In the genomic region with DNA sequence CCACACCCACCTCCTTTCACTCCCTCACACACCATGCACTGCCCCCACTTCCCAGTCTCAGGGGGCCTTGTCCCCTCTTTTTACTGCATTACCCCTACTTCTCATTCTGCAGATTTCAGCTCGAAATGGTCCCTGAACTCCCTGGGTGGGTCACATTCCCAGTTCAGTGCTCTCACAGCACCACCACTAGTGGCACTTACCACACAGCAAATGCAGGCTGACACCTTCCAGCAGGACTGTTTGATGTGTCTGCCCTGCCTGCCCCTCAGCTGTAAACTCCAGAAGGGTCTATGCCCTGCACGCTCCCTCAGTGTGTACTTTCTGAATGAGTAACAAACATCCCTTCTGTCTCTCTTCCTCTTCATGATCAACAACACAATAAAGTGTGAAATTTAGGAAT, we compare ENCODE assay signal across 16 cellular contexts. TPM values are rescaled to one million over a fixed set of nuclear protein-coding genes. Genes with fewer than 3 reads are reported as not detected.
DNase-seq lines count a peak whose midpoint lies in the region; ATAC-seq and TF ChIP-seq lines count a peak whose summit lies in the region.
"Had no signal": no experiment of that assay in that cellular context is flagged by ENCODE, and none has a peak within 500 bp of the region (broad histone marks: within the 10 kb centered on the region; RNA-seq: fewer than 3 reads in every experiment).

No MANE protein-coding gene starts in this region.

- H3K9me3 ChIP-seq in CD4-positive, alpha-beta memory T cell (ENCODE audit: control insufficient read depth in 1 of 2, low read length in 2 of 2) = no peaks in the 10 kb centered on the region
- no peaks in the 10 kb centered on the region for H3K9me3 ChIP-seq in HCT116 (ENCODE audit: control insufficient read depth in 1 of 2, insufficient read depth in 1 of 2, low read depth in 1 of 2, low read length in 2 of 2)
- H3K9me3 ChIP-seq: BLaER1, heart right ventricle, right lobe of liver had no signal

- H3K27me3 ChIP-seq in CD4-positive, alpha-beta memory T cell (ENCODE audit: insufficient read depth, low read length) = no peaks in the 10 kb centered on the region
- no peaks in the 10 kb centered on the region for H3K27me3 ChIP-seq in HCT116 (ENCODE audit: insufficient read depth, low read length)
- H3K27me3 ChIP-seq: heart right ventricle, right lobe of liver had no signal

- TF ChIP-seq POLR2A in HCT116 (IDR thresholded peaks at IDR 0.05; ENCODE audit: borderline replicate concordance, extremely low read depth, insufficient read depth, insufficient read length) = no peak

- TF ChIP-seq RAD21 in HCT116 (IDR thresholded peaks at IDR 0.05; ENCODE audit: low read depth) = no peak

- CTCF ChIA-PET in CD4-positive, alpha-beta memory T cell (lab: Charles Lee; ENCODE audit: partially characterized antibody) = interaction anchor here (1.2 to 1.3 kb wide), 2 partner anchors 13 to 51 kb away, joined by 3 to 6 read pairs; no protein-coding TSS in a partner anchor
- CTCF ChIA-PET in HCT116 (lab: Charles Lee) = no interaction called here

- H3K9me3 Mint-ChIP-seq in CD4-positive, alpha-beta memory T cell = peaks cover 0 to 2% (median 0%) of the 10 kb centered on the region in 8 donors
- no peaks in the 10 kb centered on the region for H3K9me3 Mint-ChIP-seq in activated naive CD8-positive, alpha-beta T cell treated with anti-CD3 and anti-CD28 coated beads for 36 hours
- H3K9me3 Mint-ChIP-seq in natural killer cell treated with Interleukin-12 subunit alpha and Interleukin-12 subunit beta and Interleukin-15 and Interleukin-18, amount 100 ng/mL, for 72 hours = no peaks in the 10 kb centered on the region

- H3K9ac ChIP-seq in HCT116 (ENCODE audit: low read length) = peak overlapping the region; percentile 7; the same call in 1 of the 2 replicates
- H3K9ac ChIP-seq: BLaER1 had no signal

- RAD21 ChIA-PET in HCT116 (lab: Charles Lee; ENCODE audit: low non-redundant PET in 1 of 2, low total read pairs in 2 of 2, uncharacterized antibody in 2 of 2, unreplicated experiment in 2 of 2) = no interaction called here

- no peak overlapping the region for H3K4me2 ChIP-seq in HCT116 (ENCODE audit: low read length)
- H3K4me2 ChIP-seq: BLaER1 had no signal

- H3K27ac ChIP-seq in CD4-positive, alpha-beta memory T cell (ENCODE audit: low read depth, low read length) = peak overlapping the region; percentile 38
- H3K27ac ChIP-seq in HCT116 (ENCODE audit: low read depth, low read length) = no peak overlapping the region; the same call in 1 of the 2 replicates
- H3K27ac ChIP-seq: BLaER1, epithelial cell of prostate, right lobe of liver had no signal

- H2AFZ ChIP-seq in HCT116 (ENCODE audit: low read depth, low read length, poor library complexity, severe bottlenecking) = no peak overlapping the region

- no peaks in the 10 kb centered on the region for H4K20me1 ChIP-seq in HCT116 (ENCODE audit: insufficient read depth)

- no peaks in the 10 kb centered on the region for H3K27me3 Mint-ChIP-seq in CD4-positive, alpha-beta memory T cell
- H3K27me3 Mint-ChIP-seq in activated naive CD8-positive, alpha-beta T cell treated with anti-CD3 and anti-CD28 coated beads for 36 hours = no peaks in the 10 kb centered on the region
- no peaks in the 10 kb centered on the region for H3K27me3 Mint-ChIP-seq in natural killer cell treated with Interleukin-12 subunit alpha and Interleukin-12 subunit beta and Interleukin-15 and Interleukin-18, amount 100 ng/mL, for 72 hours

- no TSS peak for BruUV-seq in HCT116 (replicated peaks; lab: Mats Ljungman, UMichigan)

- H3K79me2 ChIP-seq in HCT116 (ENCODE audit: insufficient read depth, low read length) = peaks cover 85% of the 10 kb centered on the region

- H3K9me2 ChIP-seq in HCT116 (ENCODE audit: insufficient read depth) = no peaks in the 10 kb centered on the region

- H3K4me1 ChIP-seq in CD4-positive, alpha-beta memory T cell (ENCODE audit: insufficient read depth, low read length) = peaks cover 79% of the 10 kb centered on the region
- H3K4me1 ChIP-seq in HCT116 (ENCODE audit: control insufficient read depth in 1 of 2, insufficient read depth in 2 of 2, low read length in 2 of 2) = peaks cover 29 to 39% of the 10 kb centered on the region in 2 experiments

- peak overlapping the region in 1 of 2 donors; percentile 2 for H3K4me3 ChIP-seq in CD4-positive, alpha-beta memory T cell (ENCODE audit: low read length in 2 of 2)
- H3K4me3 ChIP-seq in HCT116 (replicated peaks in 1 of 2; ENCODE audit: low read depth in 1 of 2, low read length in 2 of 2) = no peak overlapping the region
- H3K4me3 ChIP-seq: BLaER1, heart right ventricle, right lobe of liver had no signal

- ATAC-seq in HCT116 (no peak), GM21515 (IDR thresholded peaks at IDR 0.05; ENCODE audit: unreplicated experiment) (no peak)
- ATAC-seq in natural killer cell treated with Interleukin-12 subunit alpha and Interleukin-12 subunit beta and Interleukin-15 and Interleukin-18, amount 100 ng/mL, for 72 hours = no peak
- ATAC-seq: heart right ventricle, left cardiac atrium, right lobe of liver had no signal

- peaks cover 39% of the 10 kb centered on the region for H3K36me3 ChIP-seq in CD4-positive, alpha-beta memory T cell (ENCODE audit: insufficient read depth, low read length)
- H3K36me3 ChIP-seq in HCT116 (ENCODE audit: control insufficient read depth in 1 of 2, insufficient read depth in 2 of 2, low read length in 2 of 2) = peaks cover 2 to 25% of the 10 kb centered on the region in 2 experiments; a peak in 3 of 4 replicates

- H3K27ac Mint-ChIP-seq in CD4-positive, alpha-beta memory T cell = peak overlapping the region; percentile 74 to 92 (median 84)
- H3K27ac Mint-ChIP-seq in activated naive CD8-positive, alpha-beta T cell treated with anti-CD3 and anti-CD28 coated beads for 36 hours = peak overlapping the region; percentile 32
- peak overlapping the region; percentile 93 to 98 for H3K27ac Mint-ChIP-seq in natural killer cell treated with Interleukin-12 subunit alpha and Interleukin-12 subunit beta and Interleukin-15 and Interleukin-18, amount 100 ng/mL, for 72 hours

- DNase-seq in CD4-positive, alpha-beta memory T cell = no peak
- DNase-seq in HCT116 (ENCODE audit: low read depth, low spot score) (no peak), NCI-H345 treated with DMSO at 0.1 percent for 48 hours (lab: John Stamatoyannopoulos, UW; ENCODE audit: unreplicated experiment) (no peak), NCI-H128 (lab: John Stamatoyannopoulos, UW; ENCODE audit: unreplicated experiment) (no peak), amniotic stem cell (lab: John Stamatoyannopoulos, UW) (no peak)
- DNase-seq in activated naive CD8-positive, alpha-beta T cell treated with anti-CD3 and anti-CD28 coated beads for 36 hours = no peak
- no peak for DNase-seq in natural killer cell treated with Interleukin-12 subunit alpha and Interleukin-12 subunit beta and Interleukin-15 and Interleukin-18, amount 100 ng/mL, for 72 hours (ENCODE audit: low spot score)
- DNase-seq: caudate nucleus, heart right ventricle, left cardiac atrium, NCI-H2029, substantia nigra had no signal

- POLR2A ChIA-PET in CD4-positive, alpha-beta memory T cell (lab: Charles Lee; ENCODE audit: partially characterized antibody) = interaction anchor here (1.0 to 7.0 kb wide), 4 partner anchors 9 to 74 kb away, joined by 5 to 130 read pairs (median 10); partner anchors contain the start of gene SYTL3
- POLR2A ChIA-PET in HCT116 (lab: Charles Lee) = no interaction called here

- intact Hi-C loops in CD4-positive, alpha-beta memory T cell (cut with micrococcal nuclease) = loop anchor here (5.0 to 10.0 kb wide), 2 partner anchors 78 to 214 kb away; partner anchors contain the start of gene TMEM181
- intact Hi-C loops in HCT116 (cut with micrococcal nuclease) = loop anchor here (10.0 kb wide), 1 partner anchor 354 kb away; no protein-coding TSS in a partner anchor

- H3K36me3 Mint-ChIP-seq in CD4-positive, alpha-beta memory T cell = peaks cover 46 to 70% of the 10 kb centered on the region in 2 donors
- peaks cover 67% of the 10 kb centered on the region for H3K36me3 Mint-ChIP-seq in activated naive CD8-positive, alpha-beta T cell treated with anti-CD3 and anti-CD28 coated beads for 36 hours
- H3K36me3 Mint-ChIP-seq in natural killer cell treated with Interleukin-12 subunit alpha and Interleukin-12 subunit beta and Interleukin-15 and Interleukin-18, amount 100 ng/mL, for 72 hours = peaks cover 56% of the 10 kb centered on the region

- TF ChIP-seq CTCF in HCT116 (IDR thresholded peaks at IDR 0.05 in 2 of 3, conservative IDR thresholded peaks at IDR 0.05 in 1 of 3; ENCODE audit: borderline replicate concordance in 1 of 3, insufficient read depth in 1 of 3, low read depth in 2 of 3, low read length in 2 of 3) = no peak

- peak overlapping the region in 7 of 8 donors; percentile 5 to 67 (median 41) for H3K4me3 Mint-ChIP-seq in CD4-positive, alpha-beta memory T cell
- peak overlapping the region; percentile 12 for H3K4me3 Mint-ChIP-seq in activated naive CD8-positive, alpha-beta T cell treated with anti-CD3 and anti-CD28 coated beads for 36 hours
- peak overlapping the region; percentile 84 for H3K4me3 Mint-ChIP-seq in natural killer cell treated with Interleukin-12 subunit alpha and Interleukin-12 subunit beta and Interleukin-15 and Interleukin-18, amount 100 ng/mL, for 72 hours

- peaks cover 54 to 85% (median 65%) of the 10 kb centered on the region in 4 donors for H3K4me1 Mint-ChIP-seq in CD4-positive, alpha-beta memory T cell
- peaks cover 69% of the 10 kb centered on the region for H3K4me1 Mint-ChIP-seq in activated naive CD8-positive, alpha-beta T cell treated with anti-CD3 and anti-CD28 coated beads for 36 hours
- peaks cover 69 to 70% of the 10 kb centered on the region in 2 donors for H3K4me1 Mint-ChIP-seq in natural killer cell treated with Interleukin-12 subunit alpha and Interleukin-12 subunit beta and Interleukin-15 and Interleukin-18, amount 100 ng/mL, for 72 hours (ENCODE audit: low read depth in 2 of 2)

RNA-seq across cellular contexts. Expression of gene DYNLT1, which starts 4.0 kb away (rescaled TPM):
- total RNA-seq in CD4-positive, alpha-beta memory T cell = 10 to 100 TPM; 78.8 to 90.4 TPM
- 100 to 1,000 TPM in 1 of 2 donors, 10 to 100 TPM in 1; 93.8 to 105 TPM for polyA plus RNA-seq in CD4-positive, alpha-beta memory T cell
- 239 TPM for total RNA-seq in HCT116 (2021; ENCODE audit: unreplicated experiment)
- polyA plus RNA-seq in HCT116 (2012) = 261 and 300 TPM in 2 replicates
- total RNA-seq in activated naive CD8-positive, alpha-beta T cell treated with anti-CD3 and anti-CD28 coated beads for 36 hours = 10 to 100 TPM; 70.9 to 74.2 TPM
- 100 to 1,000 TPM; 117 to 157 TPM for total RNA-seq in natural killer cell treated with Interleukin-12 subunit alpha and Interleukin-12 subunit beta and Interleukin-15 and Interleukin-18, amount 100 ng/mL, for 72 hours

RNA-seq across cellular contexts. Expression of gene SYTL3, which starts 9.3 kb away (rescaled TPM):
- 10 to 100 TPM; 22.2 to 24.3 TPM for total RNA-seq in CD4-positive, alpha-beta memory T cell
- 10 to 100 TPM; 11.9 to 13.3 TPM for polyA plus RNA-seq in CD4-positive, alpha-beta memory T cell
- total RNA-seq in HCT116 (2021; ENCODE audit: unreplicated experiment) = 55.3 TPM
- polyA plus RNA-seq in HCT116 (2012) = 59.3 and 71.8 TPM in 2 replicates
- 100 to 1,000 TPM in 1 of 2 experiments, 10 to 100 TPM in 1; 97.8 to 101 TPM for total RNA-seq in activated naive CD8-positive, alpha-beta T cell treated with anti-CD3 and anti-CD28 coated beads for 36 hours
- 100 to 1,000 TPM; 199 to 246 TPM for total RNA-seq in natural killer cell treated with Interleukin-12 subunit alpha and Interleukin-12 subunit beta and Interleukin-15 and Interleukin-18, amount 100 ng/mL, for 72 hours

Comparison
In these comparisons a context has a peak if more than half of its experiments do, and no peak if none do; other contexts are left out.
1. H3K27ac Mint-ChIP-seq: peak in every context shown above with its lines; median percentile 96 in natural killer cell treated with Interleukin-12 subunit alpha and Interleukin-12 subunit beta and Interleukin-15 and Interleukin-18, amount 100 ng/mL, for 72 hours; 84 in CD4-positive, alpha-beta memory T cell; 32 in activated naive CD8-positive, alpha-beta T cell treated with anti-CD3 and anti-CD28 coated beads for 36 hours.
2. H3K4me3 Mint-ChIP-seq: peak in every context shown above with its lines; median percentile 84 in natural killer cell treated with Interleukin-12 subunit alpha and Interleukin-12 subunit beta and Interleukin-15 and Interleukin-18, amount 100 ng/mL, for 72 hours; 41 in CD4-positive, alpha-beta memory T cell; 12 in activated naive CD8-positive, alpha-beta T cell treated with anti-CD3 and anti-CD28 coated beads for 36 hours.